In the genomic region with DNA sequence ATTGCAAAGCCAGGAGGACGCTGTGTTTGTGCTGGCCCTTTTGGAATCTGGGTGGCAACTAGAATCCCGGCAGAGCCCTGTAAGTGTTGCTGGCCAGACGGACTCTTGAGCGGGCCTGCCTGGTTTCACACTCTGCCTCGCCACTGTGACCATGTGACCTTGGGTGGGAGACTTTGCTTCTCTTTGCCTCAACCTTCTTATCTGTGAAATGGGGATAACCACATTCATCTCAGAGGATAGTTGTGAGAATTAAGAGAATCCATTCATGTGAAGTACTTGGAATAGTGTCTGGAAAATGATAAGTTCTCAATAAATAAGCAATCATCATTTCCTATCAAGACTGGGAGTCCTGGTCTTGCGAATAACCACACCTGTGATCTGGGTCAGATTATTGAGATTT, we compare ENCODE assay signal across 25 cellular contexts.
DNase-seq lines count a peak whose midpoint lies in the region; ATAC-seq, FAIRE-seq and TF ChIP-seq lines count a peak whose summit lies in the region.
"Had no signal": no experiment of that assay in that cellular context is flagged by ENCODE, and none has a peak within 500 bp of the region (broad histone marks: within the 10 kb centered on the region; RNA-seq: fewer than 3 reads in every experiment).

No MANE protein-coding gene starts in this region.

- no peaks in the 10 kb centered on the region for H3K9me2 ChIP-seq in SK-N-SH

- no peak overlapping the region for H4K91ac ChIP-seq in H1 (replicated peaks; ENCODE audit: insufficient read length, low read length)

- H3K9ac ChIP-seq in SK-N-SH, result no peak overlapping the region
- no peak overlapping the region for H3K9ac ChIP-seq in K562 (ENCODE audit: insufficient read depth in 1 of 2, low read depth in 2 of 2, low read length in 2 of 2)
- H3K9ac ChIP-seq in H1 (replicated peaks in 1 of 4; ENCODE audit: extremely low read depth in 1 of 4, low read depth in 3 of 4, low read length in 3 of 4), result no peak overlapping the region
- H3K9ac ChIP-seq in neural progenitor cell, result no peak overlapping the region
- H3K9ac ChIP-seq: BLaER1 had no signal

- H4K20me1 ChIP-seq in SK-N-SH (ENCODE audit: insufficient read depth), result no peaks in the 10 kb centered on the region
- H4K20me1 ChIP-seq in K562 (replicated peaks; ENCODE audit: control insufficient read depth, insufficient read depth, low read length), result no peaks in the 10 kb centered on the region
- H4K20me1 ChIP-seq in H1 (replicated peaks in 1 of 2; ENCODE audit: control insufficient read depth in 1 of 2, insufficient read depth in 2 of 2, low read length in 2 of 2), result no peaks in the 10 kb centered on the region
- H4K20me1 ChIP-seq in neural progenitor cell (ENCODE audit: low read depth), result peaks cover 7% of the 10 kb centered on the region
- H4K20me1 ChIP-seq: BLaER1 had no signal

- TF ChIP-seq RAD21 in SK-N-SH (IDR thresholded peaks at IDR 0.05; ENCODE audit: low read length) (no peak), K562 (CRISPR knock-in tag; conservative IDR thresholded peaks at IDR 0.05 in 1 of 2, IDR thresholded peaks at IDR 0.05 in 1 of 2) (no peak), H1 (IDR thresholded peaks at IDR 0.05 in 1 of 2, conservative IDR thresholded peaks at IDR 0.05 in 1 of 2; ENCODE audit: low read depth in 2 of 2, low read length in 2 of 2) (no peak)

- CTCF ChIA-PET in SK-N-SH (lab: Yijun Ruan, JAX) (interaction anchor here (1.5 kb wide), 2 partner anchors 55 to 157 kb away, joined by 3 to 5 read pairs; no protein-coding TSS in a partner anchor), K562 (lab: Yijun Ruan, JAX; ENCODE audit: low intra/inter-chr PET ratio) (no interaction called here), H1 (lab: Charles Lee; ENCODE audit: partially characterized antibody) (interaction anchor here (1.5 kb wide), 1 partner anchor 15 kb away, joined by 6 read pairs; no protein-coding TSS in a partner anchor)

- no peaks in the 10 kb centered on the region for H3K79me1 ChIP-seq in H1 (ENCODE audit: low read depth, low read length)

- H2BK20ac ChIP-seq in H1 (ENCODE audit: low read length), result no peak overlapping the region

- WGBS in SK-N-SH (ENCODE audit: low lambda C conversion rate), result 70% methylated on average over 5 of the region's 6 CpGs
- WGBS in K562 (ENCODE audit: insufficient coverage, low coverage, missing lambda C conversion rate), result 2% methylated on average over 6 of the region's 6 CpGs
- 69% methylated on average over 6 of the region's 6 CpGs; no CpG with 5 or more reads in 1 of the 2 experiments for WGBS in H1 (ENCODE audit: extremely low coverage in 1 of 2, insufficient coverage in 1 of 2, insufficient read length in 1 of 2, insufficient replicate concordance in 2 of 2, low coverage in 1 of 2, low lambda C conversion rate in 2 of 2, missing lambda C conversion rate in 1 of 2), 2 experiments

- H4K8ac ChIP-seq in H1 (ENCODE audit: extremely low read depth, insufficient read depth, low read length), result no peak overlapping the region

- H2BK12ac ChIP-seq in H1 (ENCODE audit: low read depth, low read length), result no peak overlapping the region

- no peak overlapping the region for H3K14ac ChIP-seq in H1 (ENCODE audit: insufficient read length)

- H3K27ac ChIP-seq in SK-N-SH (ENCODE audit: low read depth in 2 of 2, low read length in 1 of 2) (no peak overlapping the region), K562 (ENCODE audit: extremely low read depth, low read depth, low read length) (no peak overlapping the region), H1 (ENCODE audit: low read depth, low read length) (no peak overlapping the region), neural progenitor cell (no peak overlapping the region)
- H3K27ac ChIP-seq: 22Rv1, BLaER1, C4-2B had no signal

- H2BK5ac ChIP-seq in H1 (ENCODE audit: low read depth, low read length), result no peak overlapping the region

- H2BK120ac ChIP-seq in H1 (replicated peaks; ENCODE audit: low read depth, low read length), result no peak overlapping the region

- H3K36me3 Mint-ChIP-seq in neural progenitor cell, result no peaks in the 10 kb centered on the region
- H3K36me3 Mint-ChIP-seq: CD4-positive, CD25-positive, alpha-beta regulatory T cell; CD8-positive, alpha-beta T cell had no signal

- no peak overlapping the region for H3K4ac ChIP-seq in H1 (replicated peaks; ENCODE audit: insufficient read length, low read depth, low read length)

- peaks cover 10 to 11% of the 10 kb centered on the region in 2 experiments for H3K4me1 ChIP-seq in SK-N-SH (ENCODE audit: control insufficient read depth in 1 of 2, insufficient read depth in 2 of 2, low read depth in 1 of 2, low read length in 1 of 2)
- no peaks in the 10 kb centered on the region for H3K4me1 ChIP-seq in K562 (replicated peaks in 1 of 2; ENCODE audit: control insufficient read depth in 2 of 2, insufficient read depth in 2 of 2, low read length in 2 of 2)
- peaks cover 5 to 13% (median 11%) of the 10 kb centered on the region in 4 experiments; a peak in 6 of 7 replicates for H3K4me1 ChIP-seq in H1 (replicated peaks in 1 of 4; ENCODE audit: control insufficient read depth in 3 of 4, insufficient read depth in 4 of 4, low read length in 3 of 4)
- H3K4me1 ChIP-seq in neural progenitor cell, result peaks cover 20% of the 10 kb centered on the region
- H3K4me1 ChIP-seq: Caco-2 had no signal

- H3K4me2 ChIP-seq in SK-N-SH, result 0 out of 2 replicates have a peak overlapping the region, but pooled peaks have one; percentile 68
- no peak overlapping the region for H3K4me2 ChIP-seq in K562 (ENCODE audit: insufficient read depth, low read length)
- no peak overlapping the region for H3K4me2 ChIP-seq in H1 (ENCODE audit: insufficient read depth in 1 of 2, low read depth in 2 of 2, low read length in 2 of 2)
- H3K4me2 ChIP-seq in neural progenitor cell, result no peak overlapping the region
- H3K4me2 ChIP-seq: BLaER1 had no signal

- H3K79me2 ChIP-seq in SK-N-SH (ENCODE audit: insufficient read depth) (no peaks in the 10 kb centered on the region), K562 (ENCODE audit: control insufficient read depth, insufficient read depth, low read length) (no peaks in the 10 kb centered on the region), H1 (ENCODE audit: control insufficient read depth in 1 of 2, insufficient read depth in 2 of 2, low read length in 2 of 2) (no peaks in the 10 kb centered on the region), neural progenitor cell (ENCODE audit: low read depth) (no peaks in the 10 kb centered on the region)

- no peak overlapping the region for H3K4me3 ChIP-seq in SK-N-SH (ENCODE audit: low read depth in 2 of 2, low read length in 1 of 2)
- no peak overlapping the region for H3K4me3 ChIP-seq in K562
- no peak overlapping the region for H3K4me3 ChIP-seq in H1 (ENCODE audit: extremely low read depth in 1 of 4, insufficient read depth in 2 of 4, low read depth in 3 of 4, low read length in 4 of 4)
- no peak overlapping the region for H3K4me3 ChIP-seq in neural progenitor cell
- H3K4me3 ChIP-seq: BLaER1, GM12878 had no signal

- H3K27me3 ChIP-seq in SK-N-SH (ENCODE audit: insufficient read depth), result no peaks in the 10 kb centered on the region
- peaks cover 6 to 12% of the 10 kb centered on the region in 2 experiments for H3K27me3 ChIP-seq in K562 (ENCODE audit: control insufficient read depth in 2 of 2, insufficient read depth in 2 of 2, low read length in 2 of 2)
- H3K27me3 ChIP-seq in H1 (replicated peaks in 1 of 4; ENCODE audit: control insufficient read depth in 3 of 4, extremely low read depth in 1 of 4, insufficient read depth in 3 of 4, low read length in 3 of 4), result no peaks in the 10 kb centered on the region
- H3K27me3 ChIP-seq in neural progenitor cell, result peaks cover 5% of the 10 kb centered on the region
- H3K27me3 ChIP-seq: BLaER1 had no signal

- no peak for TF ChIP-seq POLR2A in K562 (conservative IDR thresholded peaks at IDR 0.05)
- no peak for TF ChIP-seq POLR2A in H1 (IDR thresholded peaks at IDR 0.05; ENCODE audit: control extremely low read depth in 1 of 2, low read depth in 2 of 2, low read length in 2 of 2)

- H3K23ac ChIP-seq in H1 (ENCODE audit: insufficient read length), result no peak overlapping the region

- H3K9me3 ChIP-seq in SK-N-SH (no peaks in the 10 kb centered on the region), K562 (replicated peaks; ENCODE audit: control insufficient read depth, insufficient read depth, low read depth, low read length) (no peaks in the 10 kb centered on the region), H1 (ENCODE audit: insufficient read depth in 2 of 2, low read depth in 1 of 2, low read length in 1 of 2) (no peaks in the 10 kb centered on the region), neural progenitor cell (ENCODE audit: low read depth) (no peaks in the 10 kb centered on the region)
- H3K9me3 ChIP-seq: BLaER1, Caco-2 had no signal

- no peak for FAIRE-seq in K562 (lab: Jason Lieb, UNC)
- no peak for FAIRE-seq in H1 (lab: Jason Lieb, UNC)
- FAIRE-seq: A204.1, GM12878, GM19239 had no signal

- peaks cover 51% of the 10 kb centered on the region for H3K4me1 Mint-ChIP-seq in neural progenitor cell
- H3K4me1 Mint-ChIP-seq: B cell had no signal

- no peak overlapping the region for H4K5ac ChIP-seq in H1 (ENCODE audit: insufficient read length, low read depth, low read length)

- ATAC-seq in SK-N-SH treated with all-trans-retinoic acid at 6 μM for 48 hours, result no peak
- no peak for ATAC-seq in K562
- no peak for ATAC-seq in GM21515 (IDR thresholded peaks at IDR 0.05; ENCODE audit: unreplicated experiment)
- no peak for ATAC-seq in stimulated activated naive CD8-positive, alpha-beta T cell treated with anti-CD3 and anti-CD28 coated beads, Interleukin-15, Interleukin-2, amounts not matched to agents 100 U/mL and 50 U/mL, for 24 hours
- ATAC-seq: CD8-positive, alpha-beta T cell; GM12878 had no signal

- H3K9me1 ChIP-seq in K562 (ENCODE audit: control insufficient read depth, insufficient read depth, low read length), result no peaks in the 10 kb centered on the region

- no peak overlapping the region for H3K18ac ChIP-seq in H1 (ENCODE audit: extremely low read depth, low read length)

- H3K9me3 Mint-ChIP-seq in neural progenitor cell, result no peaks in the 10 kb centered on the region
- H3K9me3 Mint-ChIP-seq: CD8-positive, alpha-beta T cell had no signal

- BruUV-seq in K562 (replicated peaks; lab: Mats Ljungman, UMichigan), result no TSS peak

- DNase-seq in SK-N-SH, result no peak
- DNase-seq in K562 (ENCODE audit: extremely low read depth in 1 of 4, low spot score in 3 of 4), result no peak
- no peak for DNase-seq in H1 (ENCODE audit: low read depth in 1 of 2, low spot score in 2 of 2)
- no peak for DNase-seq in neural progenitor cell (ENCODE audit: low spot score)
- DNase-seq in occipital lobe (lab: John Stamatoyannopoulos, UW), result no peak
- DNase-seq in stimulated activated naive CD8-positive, alpha-beta T cell treated with anti-CD3 and anti-CD28 coated beads, Interleukin-15, Interleukin-2, amounts not matched to agents 100 U/mL and 50 U/mL, for 24 hours, result no peak
- DNase-seq: Caco-2; CD4-positive, CD25-positive, alpha-beta regulatory T cell; CD8-positive, alpha-beta T cell; DMS153; DMS79; EL; GDM1; GOT3; H7; HCEC 1CT had no signal

- TF ChIP-seq EP300 in SK-N-SH (IDR thresholded peaks at IDR 0.05; ENCODE audit: borderline replicate concordance in 1 of 2, low read depth in 1 of 2, low read length in 1 of 2), result no peak
- TF ChIP-seq EP300 in K562 (IDR thresholded peaks at IDR 0.05; ENCODE audit: low read length), result no peak
- TF ChIP-seq EP300 in H1 (IDR thresholded peaks at IDR 0.05; ENCODE audit: borderline replicate concordance in 1 of 2, low read depth in 2 of 2, low read length in 2 of 2), result no peak

- intact Hi-C loops in K562 (cut with micrococcal nuclease), result no loop called here

- H3F3A ChIP-seq in SK-N-SH (replicated peaks; ENCODE audit: insufficient read depth) (peaks cover 19% of the 10 kb centered on the region), neural progenitor cell (ENCODE audit: low read depth) (peaks cover 16% of the 10 kb centered on the region)

- H3K4me3 Mint-ChIP-seq in neural progenitor cell, result no peak overlapping the region
- H3K4me3 Mint-ChIP-seq: B cell; CD4-positive, CD25-positive, alpha-beta regulatory T cell; CD8-positive, alpha-beta T cell had no signal

- peak overlapping the region; percentile 38 for H3K27ac Mint-ChIP-seq in neural progenitor cell
- H3K27ac Mint-ChIP-seq: B cell; CD4-positive, CD25-positive, alpha-beta regulatory T cell; CD8-positive, alpha-beta T cell had no signal

- TF ChIP-seq CTCF in SK-N-SH (IDR thresholded peaks at IDR 0.05) (no peak), K562 (IDR thresholded peaks at IDR 0.05 in 2 of 3, conservative IDR thresholded peaks at IDR 0.05 in 1 of 3; ENCODE audit: insufficient read depth in 2 of 3, low read depth in 1 of 3, low read length in 3 of 3) (no peak), H1 (IDR thresholded peaks at IDR 0.05; ENCODE audit: control extremely low read depth in 1 of 3, insufficient read depth in 1 of 3, low read depth in 1 of 3, low read length in 3 of 3) (no peak), neural progenitor cell (IDR thresholded peaks at IDR 0.05) (no peak)

- in situ Hi-C loops in K562 (cut with MboI), result no loop called here

- H3K23me2 ChIP-seq in H1 (ENCODE audit: low read depth, low read length), result no peaks in the 10 kb centered on the region

- H2BK15ac ChIP-seq in H1 (ENCODE audit: low read length), result no peak overlapping the region

- no peak overlapping the region for H3K56ac ChIP-seq in H1 (replicated peaks; ENCODE audit: insufficient read length, low read depth, low read length)

- POLR2A ChIA-PET in SK-N-SH (lab: Yijun Ruan, JAX), result no interaction called here
- POLR2A ChIA-PET in K562 (lab: Yijun Ruan, JAX), result no interaction called here
- POLR2A ChIA-PET in H1 (lab: Charles Lee; ENCODE audit: partially characterized antibody), result interaction anchor here (0.6 kb wide), 1 partner anchor 11 kb away, joined by 3 read pairs; no protein-coding TSS in a partner anchor

- no peak overlapping the region for H2AK5ac ChIP-seq in H1 (ENCODE audit: low read depth, low read length)

- H2AFZ ChIP-seq in SK-N-SH (ENCODE audit: low read depth) (no peak overlapping the region), K562 (ENCODE audit: low read depth, low read length) (no peak overlapping the region), H1 (ENCODE audit: low read length) (no peak overlapping the region), neural progenitor cell (replicated peaks) (no peak overlapping the region)

- H3K27me3 Mint-ChIP-seq in neural progenitor cell (ENCODE audit: insufficient read depth, low read depth), result peaks cover 15% of the 10 kb centered on the region

- H3K36me3 ChIP-seq in SK-N-SH (replicated peaks in 1 of 2; ENCODE audit: control insufficient read depth in 1 of 2, insufficient read depth in 2 of 2, low read length in 1 of 2) (no peaks in the 10 kb centered on the region), K562 (ENCODE audit: control insufficient read depth, insufficient read depth, low read length) (no peaks in the 10 kb centered on the region), H1 (ENCODE audit: control insufficient read depth in 2 of 4, insufficient read depth in 4 of 4, low read length in 3 of 4) (no peaks in the 10 kb centered on the region), neural progenitor cell (no peaks in the 10 kb centered on the region)
- H3K36me3 ChIP-seq: BLaER1 had no signal
